In genomic region chr6:8113260-8113659, GRCh38 we compare ENCODE assay signal across 23 cellular contexts.
"Had no signal": no experiment of that assay in that cellular context is flagged by ENCODE, and none has a peak within 500 bp of the region (broad histone marks: within the 10 kb centered on the region; RNA-seq: fewer than 3 reads in every experiment).

No MANE protein-coding gene starts in this region.

- H3K9me3 Mint-ChIP-seq: activated CD4-positive, alpha-beta T cell treated with anti-CD3 and anti-CD28 coated beads, Interleukin-2, amount 10 ng/mL, durations not matched to agents 24 days and 14 days; activated CD8-positive, alpha-beta T cell treated with anti-CD3 and anti-CD28 coated beads for 36 hours; activated naive CD8-positive, alpha-beta T cell treated with anti-CD3 and anti-CD28 coated beads, Interleukin-2, amount 10 ng/mL, durations not matched to agents 7 days and 5 days; activated T-cell treated with anti-CD3 and anti-CD28 coated beads, Interleukin-2, amount 50 U/mL, for 24 hours; activated T-helper 2 cell treated with anti-CD3 and anti-CD28 coated beads, Interferon-gamma antibody, Interleukin-2, Interleukin-4, amounts not matched to agents 10 μg/mL and 5 μg/mL and 100 μg/mL, durations not matched to agents 14 hours and 24 hours and 36 hours had no signal

- H3K9me3 ChIP-seq: gastrocnemius medialis, left ventricle myocardium inferior, tibial artery had no signal

- ATAC-seq: activated CD8-positive, alpha-beta T cell treated with anti-CD3 and anti-CD28 coated beads for 36 hours; esophagus mucosa; gastrocnemius medialis; stimulated activated naive CD8-positive, alpha-beta T cell treated with anti-CD3 and anti-CD28 coated beads, Interleukin-15, Interleukin-2, amounts not matched to agents 100 U/mL and 50 U/mL, for 24 hours had no signal

- H3K4me3 ChIP-seq: gastrocnemius medialis, left ventricle myocardium inferior, tibial artery had no signal

- H3K27ac ChIP-seq: brain microvascular endothelial cell, gastrocnemius medialis, left ventricle myocardium inferior, tibial artery had no signal

- H3K36me3 ChIP-seq: brain microvascular endothelial cell, gastrocnemius medialis, left ventricle myocardium inferior, tibial artery had no signal

- H3K4me3 Mint-ChIP-seq: activated CD4-positive, alpha-beta T cell treated with anti-CD3 and anti-CD28 coated beads, Interleukin-2, amount 10 ng/mL, durations not matched to agents 24 days and 14 days; activated CD8-positive, alpha-beta T cell treated with anti-CD3 and anti-CD28 coated beads for 36 hours; activated naive CD8-positive, alpha-beta T cell treated with anti-CD3 and anti-CD28 coated beads, Interleukin-2, amount 10 ng/mL, durations not matched to agents 7 days and 5 days; activated T-cell treated with anti-CD3 and anti-CD28 coated beads, Interleukin-2, amount 50 U/mL, for 24 hours; nephron progenitor cell had no signal

- H3K36me3 Mint-ChIP-seq: activated naive CD8-positive, alpha-beta T cell treated with anti-CD3 and anti-CD28 coated beads, Interleukin-2, amount 10 ng/mL, durations not matched to agents 7 days and 5 days had no signal

- H3K27ac Mint-ChIP-seq: activated CD4-positive, alpha-beta T cell treated with anti-CD3 and anti-CD28 coated beads, Interleukin-2, amount 10 ng/mL, durations not matched to agents 24 days and 14 days; activated CD8-positive, alpha-beta T cell treated with anti-CD3 and anti-CD28 coated beads for 36 hours; activated naive CD8-positive, alpha-beta T cell treated with anti-CD3 and anti-CD28 coated beads, Interleukin-2, amount 10 ng/mL, durations not matched to agents 7 days and 5 days; activated T-cell treated with anti-CD3 and anti-CD28 coated beads, Interleukin-2, amount 50 U/mL, for 24 hours; activated T-helper 2 cell treated with anti-CD3 and anti-CD28 coated beads, Interferon-gamma antibody, Interleukin-2, Interleukin-4, amounts not matched to agents 10 μg/mL and 5 μg/mL and 100 μg/mL, durations not matched to agents 14 hours and 24 hours and 36 hours; nephron progenitor cell had no signal

- H3K4me1 Mint-ChIP-seq: activated naive CD8-positive, alpha-beta T cell treated with anti-CD3 and anti-CD28 coated beads, Interleukin-2, amount 10 ng/mL, durations not matched to agents 7 days and 5 days had no signal

- H3K4me1 ChIP-seq: gastrocnemius medialis, left ventricle myocardium inferior, tibial artery had no signal

- H3K27me3 ChIP-seq: brain microvascular endothelial cell had no signal

- DNase-seq: activated CD4-positive, alpha-beta T cell treated with anti-CD3 and anti-CD28 coated beads, Interleukin-2, amount 10 ng/mL, durations not matched to agents 24 days and 14 days; activated CD8-positive, alpha-beta T cell treated with anti-CD3 and anti-CD28 coated beads for 36 hours; activated naive CD4-positive, alpha-beta T cell treated with Interleukin-2 at 50 U/mL for 16 hours; activated naive CD8-positive, alpha-beta T cell treated with anti-CD3 and anti-CD28 coated beads, Interleukin-2, amount 10 ng/mL, durations not matched to agents 7 days and 5 days; activated T-cell treated with anti-CD3 and anti-CD28 coated beads, Interleukin-2, amount 50 U/mL, for 24 hours; brain microvascular endothelial cell; cortex of kidney; effector CD4-positive, alpha-beta T cell; gastrocnemius medialis; head of caudate nucleus; left ventricle myocardium inferior; mammary epithelial cell; midbrain; nephron progenitor cell; nucleus accumbens; posterior cingulate gyrus; retina; stimulated activated CD4-positive, alpha-beta T cell treated with anti-CD3 and anti-CD28 coated beads, Interleukin-2, amount 100 ng/mL, for 24 hours; stimulated activated naive CD8-positive, alpha-beta T cell treated with anti-CD3 and anti-CD28 coated beads, Interleukin-15, Interleukin-2, amounts not matched to agents 100 U/mL and 50 U/mL, for 24 hours; substantia nigra; tibial artery had no signal
